In the genomic region with DNA sequence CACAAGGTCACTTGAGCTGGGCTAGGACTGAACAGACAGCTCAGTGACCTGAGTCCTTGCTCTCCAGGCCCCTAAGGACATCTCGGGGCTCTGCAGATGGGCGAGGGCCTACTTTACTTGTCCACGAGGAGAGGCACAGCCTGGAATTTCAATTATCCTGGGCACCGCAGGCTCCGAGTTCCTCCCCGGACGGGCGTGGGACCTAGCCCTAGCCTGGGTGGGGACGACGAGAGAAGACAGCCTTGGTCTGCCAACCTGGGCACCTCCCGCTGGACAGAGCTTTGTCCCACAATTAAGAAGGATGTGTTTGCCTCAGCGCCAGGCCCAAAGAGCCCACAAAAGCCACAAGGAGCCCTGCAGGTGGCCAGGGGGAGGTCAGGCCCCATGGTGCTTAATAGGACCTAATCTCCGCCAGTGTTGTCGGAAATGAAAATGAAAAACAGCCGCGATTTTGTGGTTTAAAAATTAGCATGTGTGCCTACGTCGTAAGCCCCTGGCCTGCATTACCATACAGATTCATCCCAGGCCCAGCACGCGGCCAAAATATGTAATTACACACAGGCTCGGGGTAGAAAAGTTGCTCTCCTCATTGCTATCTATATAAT, we compare ENCODE assay signal across 20 cellular contexts. TPM values are rescaled to one million over a fixed set of nuclear protein-coding genes. Genes with fewer than 3 reads are reported as not detected.
DNase-seq lines count a peak whose midpoint lies in the region; ATAC-seq, FAIRE-seq and TF ChIP-seq lines count a peak whose summit lies in the region.
"Had no signal": no experiment of that assay in that cellular context is flagged by ENCODE, and none has a peak within 500 bp of the region (broad histone marks: within the 10 kb centered on the region; RNA-seq: fewer than 3 reads in every experiment).

No MANE protein-coding gene starts in this region.

- no peak overlapping the region for H3K9ac ChIP-seq in H1 (replicated peaks in 1 of 4; ENCODE audit: extremely low read depth in 1 of 4, low read depth in 3 of 4, low read length in 3 of 4)

- H3K14ac ChIP-seq in H1 (ENCODE audit: insufficient read length), result no peak overlapping the region

- TF ChIP-seq RAD21 in H1 (IDR thresholded peaks at IDR 0.05 in 1 of 2, conservative IDR thresholded peaks at IDR 0.05 in 1 of 2; ENCODE audit: low read depth in 2 of 2, low read length in 2 of 2), result no peak

- H2BK20ac ChIP-seq in H1 (ENCODE audit: low read length), result no peak overlapping the region

- no peaks in the 10 kb centered on the region; the same call in 1 of the 2 replicates for H3K23me2 ChIP-seq in H1 (ENCODE audit: low read depth, low read length)

- no TSS peak for BruUV-seq in OCI-LY7 (replicated peaks; lab: Mats Ljungman, UMichigan)

- H4K20me1 ChIP-seq in H1 (replicated peaks in 1 of 2; ENCODE audit: control insufficient read depth in 1 of 2, insufficient read depth in 2 of 2, low read length in 2 of 2) (no peaks in the 10 kb centered on the region), OCI-LY7 (ENCODE audit: insufficient read depth, low read length) (no peaks in the 10 kb centered on the region)

- H4K91ac ChIP-seq in H1 (replicated peaks; ENCODE audit: insufficient read length, low read length), result no peak overlapping the region

- no peak overlapping the region for H4K8ac ChIP-seq in H1 (ENCODE audit: extremely low read depth, insufficient read depth, low read length)

- H2AFZ ChIP-seq in H1 (ENCODE audit: low read length) (no peak overlapping the region), OCI-LY7 (ENCODE audit: low read length) (no peak overlapping the region)

- H3K4me1 ChIP-seq in H1 (replicated peaks in 1 of 4; ENCODE audit: control insufficient read depth in 3 of 4, insufficient read depth in 4 of 4, low read length in 3 of 4), result peaks cover 0 to 19% (median 11%) of the 10 kb centered on the region in 4 experiments; a peak in 5 of 7 replicates
- no peaks in the 10 kb centered on the region for H3K4me1 ChIP-seq in small intestine (ENCODE audit: control insufficient read depth in 2 of 2, insufficient read depth in 1 of 2, low read depth in 1 of 2, low read length in 1 of 2)
- no peaks in the 10 kb centered on the region for H3K4me1 ChIP-seq in OCI-LY7 (ENCODE audit: insufficient read depth, low read length, poor library complexity, severe bottlenecking)
- H3K4me1 ChIP-seq: SJSA1 had no signal

- CTCF ChIA-PET in H1 (lab: Charles Lee; ENCODE audit: partially characterized antibody), result interaction anchor here (0.9 to 1.2 kb wide), 3 partner anchors 9 to 93 kb away, joined by 3 read pairs; no protein-coding TSS in a partner anchor
- CTCF ChIA-PET in OCI-LY7 (lab: Charles Lee; ENCODE audit: unreplicated experiment), result no interaction called here

- no peak overlapping the region for H2BK5ac ChIP-seq in H1 (ENCODE audit: low read depth, low read length)

- no peak for ATAC-seq in HG03342 (IDR thresholded peaks at IDR 0.05; ENCODE audit: unreplicated experiment)
- ATAC-seq: K562, Panc1 had no signal

- H3K27ac ChIP-seq in H1 (ENCODE audit: low read depth, low read length) (no peak overlapping the region), small intestine (ENCODE audit: low read depth in 1 of 2, low read length in 1 of 2) (no peak overlapping the region), OCI-LY7 (ENCODE audit: low read depth, low read length, poor library complexity, severe bottlenecking) (no peak overlapping the region)
- H3K27ac ChIP-seq: C4-2B, SJSA1 had no signal

- TF ChIP-seq EP300 in H1 (IDR thresholded peaks at IDR 0.05; ENCODE audit: borderline replicate concordance in 1 of 2, low read depth in 2 of 2, low read length in 2 of 2), result no peak

- POLR2A ChIA-PET in H1 (lab: Charles Lee; ENCODE audit: partially characterized antibody), result interaction anchor here (0.8 kb wide), 1 partner anchor 37 kb away, joined by 3 read pairs; no protein-coding TSS in a partner anchor
- POLR2A ChIA-PET in OCI-LY7 (lab: Charles Lee), result interaction anchor here (0.5 kb wide), 1 partner anchor 82 kb away, joined by 4 read pairs; no protein-coding TSS in a partner anchor

- H3K27me3 ChIP-seq in H7 (ENCODE audit: control insufficient read depth, insufficient read depth, low read length) (no peaks in the 10 kb centered on the region), H1 (replicated peaks in 1 of 4; ENCODE audit: control insufficient read depth in 3 of 4, extremely low read depth in 1 of 4, insufficient read depth in 3 of 4, low read length in 3 of 4) (0 out of 7 replicates have a peak, but pooled peaks cover 0 to 3% (median 0%) of the 10 kb centered on the region in 4 experiments), small intestine (ENCODE audit: control insufficient read depth in 2 of 2, insufficient read depth in 2 of 2, low read length in 2 of 2) (peaks cover 0 to 13% of the 10 kb centered on the region in 2 donors)

- H3K79me1 ChIP-seq in H1 (ENCODE audit: low read depth, low read length), result no peaks in the 10 kb centered on the region

- H3K9me3 ChIP-seq in H1 (ENCODE audit: insufficient read depth in 2 of 2, low read depth in 1 of 2, low read length in 1 of 2), result peaks cover 6 to 7% of the 10 kb centered on the region in 2 experiments; a peak in 1 of 4 replicates
- H3K9me3 ChIP-seq in small intestine (ENCODE audit: control insufficient read depth, low read depth), result no peaks in the 10 kb centered on the region
- H3K9me3 ChIP-seq in OCI-LY7 (ENCODE audit: low read length), result no peaks in the 10 kb centered on the region

- no peak for TF ChIP-seq POLR2A in H1 (IDR thresholded peaks at IDR 0.05; ENCODE audit: control extremely low read depth in 1 of 2, low read depth in 2 of 2, low read length in 2 of 2)

- H3K4me3 ChIP-seq in H7 (ENCODE audit: insufficient read depth, low read depth, low read length) (no peak overlapping the region), H1 (ENCODE audit: extremely low read depth in 1 of 4, insufficient read depth in 2 of 4, low read depth in 3 of 4, low read length in 4 of 4) (no peak overlapping the region), small intestine (ENCODE audit: low read depth in 1 of 2, low read length in 2 of 2) (no peak overlapping the region), OCI-LY7 (ENCODE audit: low read depth, low read length, poor library complexity, severe bottlenecking) (no peak overlapping the region)
- H3K4me3 ChIP-seq: K562, SJSA1 had no signal

- no peak overlapping the region for H2BK120ac ChIP-seq in H1 (replicated peaks; ENCODE audit: low read depth, low read length)

- intact Hi-C loops in OCI-LY7 (cut with micrococcal nuclease; ENCODE audit: unreplicated experiment), result no loop called here

- no peak overlapping the region for H3K18ac ChIP-seq in H1 (ENCODE audit: extremely low read depth, low read length)

- peak overlapping the region; percentile 51; the same call in 1 of the 2 replicates for H2BK12ac ChIP-seq in H1 (ENCODE audit: low read depth, low read length)

- 82% methylated on average over 21 of the region's 21 CpGs; no CpG with 5 or more reads in 1 of the 2 experiments for WGBS in H1 (ENCODE audit: extremely low coverage in 1 of 2, insufficient coverage in 1 of 2, insufficient read length in 1 of 2, insufficient replicate concordance in 2 of 2, low coverage in 1 of 2, low lambda C conversion rate in 2 of 2, missing lambda C conversion rate in 1 of 2), 2 experiments
- 70 to 80% (median 77%) methylated on average over 21 of the region's 21 CpGs for WGBS in small intestine, 3 donors

- no peak overlapping the region for H2BK15ac ChIP-seq in H1 (ENCODE audit: low read length)

- peak overlapping the region; percentile 8 for H3K4ac ChIP-seq in H1 (replicated peaks; ENCODE audit: insufficient read length, low read depth, low read length)

- no peak overlapping the region for H3K56ac ChIP-seq in H1 (replicated peaks; ENCODE audit: insufficient read length, low read depth, low read length)

- H2AK5ac ChIP-seq in H1 (ENCODE audit: low read depth, low read length), result no peak overlapping the region

- no peak overlapping the region for H3K23ac ChIP-seq in H1 (ENCODE audit: insufficient read length)

- FAIRE-seq in H1 (lab: Jason Lieb, UNC), result no peak
- no peak for FAIRE-seq in small intestine (lab: Jason Lieb, UNC)
- FAIRE-seq: K562 had no signal

- H3K79me2 ChIP-seq in H1 (ENCODE audit: control insufficient read depth in 1 of 2, insufficient read depth in 2 of 2, low read length in 2 of 2) (no peaks in the 10 kb centered on the region), OCI-LY7 (ENCODE audit: insufficient read depth, low read depth, low read length) (no peaks in the 10 kb centered on the region)

- H3K4me2 ChIP-seq in H1 (ENCODE audit: insufficient read depth in 1 of 2, low read depth in 2 of 2, low read length in 2 of 2) (no peak overlapping the region), OCI-LY7 (ENCODE audit: low read length) (no peak overlapping the region)

- no peak overlapping the region for H4K5ac ChIP-seq in H1 (ENCODE audit: insufficient read length, low read depth, low read length)

- H3K36me3 ChIP-seq in H7 (replicated peaks; ENCODE audit: control insufficient read depth, insufficient read depth, low read length) (no peaks in the 10 kb centered on the region), H1 (ENCODE audit: control insufficient read depth in 2 of 4, insufficient read depth in 4 of 4, low read length in 3 of 4) (no peaks in the 10 kb centered on the region), small intestine (ENCODE audit: control insufficient read depth in 2 of 2, insufficient read depth in 2 of 2, low read length in 2 of 2) (no peaks in the 10 kb centered on the region), OCI-LY7 (ENCODE audit: insufficient read depth, low read length) (no peaks in the 10 kb centered on the region)
- H3K36me3 ChIP-seq: SJSA1 had no signal

- H3K9me2 ChIP-seq in OCI-LY7 (ENCODE audit: insufficient read depth, low read length), result no peaks in the 10 kb centered on the region

- peak; percentile 56 for DNase-seq in H7
- peak; percentile 61 for DNase-seq in NCI-H146 (lab: John Stamatoyannopoulos, UW)
- DNase-seq in H1 (ENCODE audit: low read depth in 1 of 2, low spot score in 2 of 2), result no peak
- no peak for DNase-seq in small intestine
- DNase-seq in C1 segment of cervical spinal cord (lab: John Stamatoyannopoulos, UW), result no peak
- DNase-seq in OCI-LY7 (ENCODE audit: low spot score), result no peak
- DNase-seq: ACHN; Calu3; CD8-positive, alpha-beta memory T cell; DMS53; HFFc6; NCI-H1105; NCI-H1694; NCI-H2081 treated with DMSO at 0.1 percent for 48 hours; NCI-H446 treated with DMSO at 0.1 percent for 48 hours had no signal

- TF ChIP-seq CTCF in H1 (IDR thresholded peaks at IDR 0.05; ENCODE audit: control extremely low read depth in 1 of 3, insufficient read depth in 1 of 3, low read depth in 1 of 3, low read length in 3 of 3) (no peak), OCI-LY7 (conservative IDR thresholded peaks at IDR 0.05; ENCODE audit: low read length) (no peak)

RNA-seq across cellular contexts. Expression of a gene that starts 51.4 kb away (rescaled TPM):
- 14.2 and 23.1 TPM in 2 replicates for total RNA-seq in H7 (2014; rRNA removed; shearing (Covaris generic))
- total RNA-seq in H1 (2021; fragmentation: NEBNext Ultra II Directional; extraction: Animal tissue kit (Norgen Biotek cat#: 25700)), result 0.93 and 1.5 TPM in 2 replicates
- 0.26 and 0.33 TPM in 2 replicates for polyA plus RNA-seq in H1 (2011; rRNA removed)
- polyA plus RNA-seq in H1 (2011; cell fraction: cytosol; rRNA removed), result 0.21 TPM
- polyA plus RNA-seq in H1 (2011; cell fraction: nucleus; rRNA removed), result 0.67 TPM
- polyA plus RNA-seq in H1 (2012, experiment 1 of 2), result 0.57 to 1.4 TPM (median 0.94 TPM) in 4 replicates
- 0.81 TPM for polyA plus RNA-seq in H1 (2012, experiment 2 of 2)
- polyA plus RNA-seq in H1 (2013, experiment 1 of 2), result 0.53 TPM
- polyA plus RNA-seq in H1 (2013, experiment 2 of 2), result 0.39 TPM
- polyA minus RNA-seq in H1 (2011; rRNA and poly(A)+ RNA removed), result 0.35 TPM in 1 of 2 replicates, not detected in the other
- polyA minus RNA-seq in H1 (2011; cell fraction: cytosol; rRNA and poly(A)+ RNA removed), result not detected
- polyA minus RNA-seq in H1 (2011; cell fraction: nucleus; rRNA and poly(A)+ RNA removed), result 0.70 TPM
- polyA plus RNA-seq in small intestine, result not detected
- not detected in 2 replicates for total RNA-seq in OCI-LY7 (2014; rRNA removed; shearing (Covaris generic))
- not detected in 2 replicates for total RNA-seq in OCI-LY7 (2022)
- total RNA-seq: SJSA1 had no signal
- polyA plus RNA-seq: CD8-positive, alpha-beta memory T cell had no signal

Comparison
In these comparisons a context has a peak if more than half of its experiments do, and no peak if none do; other contexts are left out.
1. DNase-seq: peak in H7 (single experiment) and NCI-H146 (single experiment); none in H1 (0 of 2), small intestine (single experiment), C1 segment of cervical spinal cord (0 of 14) and OCI-LY7 (single experiment).